ENCODE assay signal across 35 cellular contexts in genomic region chr6:53113742-53114141, GRCh38. TPM values are rescaled to one million over a fixed set of nuclear protein-coding genes. Genes with fewer than 3 reads are reported as not detected.
"Had no signal": no experiment of that assay in that cellular context is flagged by ENCODE, and none has a peak within 500 bp of the region (broad histone marks: within the 10 kb centered on the region; RNA-seq: fewer than 3 reads in every experiment).

No MANE protein-coding gene starts in this region.

- H3K4me1 Mint-ChIP-seq: activated T-helper 17 cell treated with anti-CD3 and anti-CD28 coated beads, Interleukin-2, amount 50 U/mL, for 72 hours; stimulated activated memory B cell treated with anti-CD40 and anti-IgM and Interleukin-4, amounts not matched to agents 10 μg/mL and 1 μg/mL and 100 μg/mL, for 72 hours had no signal

- H3K4me3 ChIP-seq: heart right ventricle, left ventricle myocardium inferior, lung, mucosa of descending colon, suprapubic skin, tibial nerve had no signal

- FAIRE-seq: endothelial cell of umbilical vein, small intestine, TTC549 had no signal

- H3K4me3 Mint-ChIP-seq: activated CD4-positive, alpha-beta memory T cell treated with anti-CD3 and anti-CD28 coated beads, Interleukin-2, amount 10 ng/mL, durations not matched to agents 7 days and 5 days; activated CD4-positive, alpha-beta T cell treated with anti-CD3 and anti-CD28 coated beads, Interleukin-2, amount 10 ng/mL, durations not matched to agents 7 days and 5 days; activated T-cell treated with anti-CD3 and anti-CD28 coated beads, Interleukin-2, amount 50 U/mL, for 4 hours; activated T-helper 17 cell treated with anti-CD3 and anti-CD28 coated beads, Interleukin-2, amount 50 U/mL, for 72 hours; natural killer cell treated with Interleukin-12 subunit alpha and Interleukin-12 subunit beta and Interleukin-15 and Interleukin-18, amount 100 ng/mL, for 72 hours; stimulated activated memory B cell treated with anti-CD40 and anti-IgM and Interleukin-4, amounts not matched to agents 10 μg/mL and 1 μg/mL and 100 μg/mL, for 72 hours; stimulated activated naive CD8-positive, alpha-beta T cell treated with anti-CD3 and anti-CD28 coated beads, Interleukin-15, amount 100 ng/mL, for 72 hours; WTC11 had no signal

- H3K9me3 ChIP-seq: mucosa of descending colon, suprapubic skin had no signal

- H3K27ac ChIP-seq: foreskin keratinocyte, heart right ventricle, left ventricle myocardium inferior, suprapubic skin, tibial nerve had no signal

- H3K27me3 ChIP-seq: foreskin keratinocyte, heart right ventricle, suprapubic skin, tibial nerve had no signal

- H3K27me3 Mint-ChIP-seq: activated T-helper 17 cell treated with anti-CD3 and anti-CD28 coated beads, Interleukin-2, amount 50 U/mL, for 72 hours; stimulated activated memory B cell treated with anti-CD40 and anti-IgM and Interleukin-4, amounts not matched to agents 10 μg/mL and 1 μg/mL and 100 μg/mL, for 72 hours; stimulated activated naive CD8-positive, alpha-beta T cell treated with anti-CD3 and anti-CD28 coated beads, Interleukin-15, amount 100 ng/mL, for 72 hours had no signal

- H3K36me3 ChIP-seq: heart right ventricle, left ventricle myocardium inferior, suprapubic skin, tibial nerve had no signal

- H3K4me1 ChIP-seq: heart right ventricle, left ventricle myocardium inferior, tibial nerve had no signal

- H3K9me3 Mint-ChIP-seq: activated CD4-positive, alpha-beta memory T cell treated with anti-CD3 and anti-CD28 coated beads, Interleukin-2, amount 10 ng/mL, durations not matched to agents 7 days and 5 days; activated CD4-positive, alpha-beta T cell treated with anti-CD3 and anti-CD28 coated beads, Interleukin-2, amount 10 ng/mL, durations not matched to agents 7 days and 5 days; natural killer cell treated with Interleukin-12 subunit alpha and Interleukin-12 subunit beta and Interleukin-15 and Interleukin-18, amount 100 ng/mL, for 72 hours had no signal

- ATAC-seq: activated T-cell treated with anti-CD3 and anti-CD28 coated beads, Interleukin-2, amount 50 U/mL, for 4 hours; activated T-helper 17 cell treated with anti-CD3 and anti-CD28 coated beads, Interleukin-2, amount 50 U/mL, for 72 hours; heart right ventricle; natural killer cell treated with Interleukin-12 subunit alpha and Interleukin-12 subunit beta and Interleukin-15 and Interleukin-18, amount 100 ng/mL, for 72 hours; sciatic nerve; stimulated activated memory B cell treated with anti-CD40 and anti-IgM and Interleukin-4, amounts not matched to agents 10 μg/mL and 1 μg/mL and 100 μg/mL, for 72 hours; stimulated activated naive CD8-positive, alpha-beta T cell treated with anti-CD3 and anti-CD28 coated beads, Interleukin-15, amount 100 ng/mL, for 72 hours; WTC11 had no signal

- H3K36me3 Mint-ChIP-seq: natural killer cell treated with Interleukin-12 subunit alpha and Interleukin-12 subunit beta and Interleukin-15 and Interleukin-18, amount 100 ng/mL, for 72 hours had no signal

- DNase-seq: activated CD4-positive, alpha-beta memory T cell treated with anti-CD3 and anti-CD28 coated beads, Interleukin-2, amount 10 ng/mL, durations not matched to agents 7 days and 5 days; activated CD4-positive, alpha-beta T cell treated with anti-CD3 and anti-CD28 coated beads for 1 hour; activated CD4-positive, alpha-beta T cell treated with anti-CD3 and anti-CD28 coated beads, Interleukin-2, amount 10 ng/mL, durations not matched to agents 7 days and 5 days; activated gamma-delta T cell treated with Interleukin-2 at 50 U/mL for 16 hours; activated naive CD4-positive, alpha-beta T cell treated with anti-CD3 and anti-CD28 coated beads, Interleukin-2, amount 50 U/mL, for 16 hours; activated T-cell treated with anti-CD3 and anti-CD28 coated beads, Interleukin-2, amount 50 U/mL, for 4 hours; central memory CD4-positive, alpha-beta T cell; heart right ventricle; islet precursor cell; left ventricle myocardium inferior; mesendoderm; mucosa of descending colon; posterior cingulate gyrus; small intestine; stimulated activated CD4-positive, alpha-beta T cell treated with anti-CD3 and anti-CD28 coated beads, Interleukin-1b, Interleukin-23, amount 100 ng/mL, for 48 hours; stimulated activated CD4-positive, alpha-beta T cell treated with anti-CD3 and anti-CD28 coated beads, Interleukin-4, amount 100 ng/mL, for 4 hours; stimulated activated CD8-positive, alpha-beta memory T cell treated with anti-CD3 and anti-CD28 coated beads, Interleukin-4, amount 100 ng/mL, for 48 hours; stimulated activated naive CD8-positive, alpha-beta T cell treated with anti-CD3 and anti-CD28 coated beads, Interleukin-15, amount 100 ng/mL, for 72 hours; T-helper 1 cell had no signal

- H3K27ac Mint-ChIP-seq: activated CD4-positive, alpha-beta memory T cell treated with anti-CD3 and anti-CD28 coated beads, Interleukin-2, amount 10 ng/mL, durations not matched to agents 7 days and 5 days; activated T-helper 17 cell treated with anti-CD3 and anti-CD28 coated beads, Interleukin-2, amount 50 U/mL, for 72 hours; natural killer cell treated with Interleukin-12 subunit alpha and Interleukin-12 subunit beta and Interleukin-15 and Interleukin-18, amount 100 ng/mL, for 72 hours; stimulated activated memory B cell treated with anti-CD40 and anti-IgM and Interleukin-4, amounts not matched to agents 10 μg/mL and 1 μg/mL and 100 μg/mL, for 72 hours; stimulated activated naive CD8-positive, alpha-beta T cell treated with anti-CD3 and anti-CD28 coated beads, Interleukin-15, amount 100 ng/mL, for 72 hours; WTC11 had no signal

RNA-seq across cellular contexts. Expression of gene GCM1, which starts 34.9 kb away (rescaled TPM):
- total RNA-seq: activated CD4-positive, alpha-beta T cell treated with anti-CD3 and anti-CD28 coated beads, Interleukin-2, amount 10 ng/mL, durations not matched to agents 7 days and 5 days; endothelial cell of umbilical vein; foreskin keratinocyte; glomerular endothelial cell; heart right ventricle; left ventricle myocardium inferior; mucosa of descending colon; myocyte; renal cortical epithelial cell; sciatic nerve; urinary bladder had no signal
- polyA plus RNA-seq: endothelial cell of umbilical vein, esophagus, foreskin keratinocyte, small intestine, urinary bladder had no signal
